In the genomic region with DNA sequence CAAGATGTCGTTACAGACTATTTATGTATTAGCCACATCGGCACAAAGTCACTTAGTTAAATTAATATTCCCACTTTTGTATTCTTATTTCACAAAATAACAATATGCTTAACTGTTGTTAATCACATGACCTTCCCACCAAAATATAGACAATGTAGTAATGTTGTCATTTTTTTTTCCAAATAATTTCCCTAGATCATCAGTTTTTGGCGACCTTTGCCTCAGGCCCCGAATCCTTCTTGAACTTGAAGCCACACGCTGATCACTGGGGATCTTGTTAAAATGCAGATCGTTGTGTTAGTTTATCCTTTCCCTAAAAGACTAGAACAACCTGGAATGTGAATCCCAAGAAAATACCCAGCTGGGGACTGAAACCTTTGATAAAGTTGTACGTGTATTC, we compare ENCODE assay signal across 11 cellular contexts.
"Had no signal": no experiment of that assay in that cellular context is flagged by ENCODE, and none has a peak within 500 bp of the region (broad histone marks: within the 10 kb centered on the region; RNA-seq: fewer than 3 reads in every experiment).

No MANE protein-coding gene starts in this region.

- H3K4me3 ChIP-seq: GM23248, GM23338, HAP-1 had no signal

- H3K9me3 ChIP-seq: HAP-1 had no signal

- H3K36me3 ChIP-seq: HAP-1 had no signal

- H3K4me2 ChIP-seq: GM23338 had no signal

- FAIRE-seq: H1, H54 had no signal

- DNase-seq: GM23248, GOT3, H7, H9, HCEC 1CT, HFFc6 had no signal

- ATAC-seq: GM23338, HCT116 had no signal

- H3K27ac ChIP-seq: GM23248 had no signal

- H3K9ac ChIP-seq: GM23248 had no signal

- H2AFZ ChIP-seq: GM23248, GM23338 had no signal

- H3K4me1 ChIP-seq: HAP-1 had no signal
